Comparison of ENCODE assay signal across 35 cellular contexts in the genomic region with DNA sequence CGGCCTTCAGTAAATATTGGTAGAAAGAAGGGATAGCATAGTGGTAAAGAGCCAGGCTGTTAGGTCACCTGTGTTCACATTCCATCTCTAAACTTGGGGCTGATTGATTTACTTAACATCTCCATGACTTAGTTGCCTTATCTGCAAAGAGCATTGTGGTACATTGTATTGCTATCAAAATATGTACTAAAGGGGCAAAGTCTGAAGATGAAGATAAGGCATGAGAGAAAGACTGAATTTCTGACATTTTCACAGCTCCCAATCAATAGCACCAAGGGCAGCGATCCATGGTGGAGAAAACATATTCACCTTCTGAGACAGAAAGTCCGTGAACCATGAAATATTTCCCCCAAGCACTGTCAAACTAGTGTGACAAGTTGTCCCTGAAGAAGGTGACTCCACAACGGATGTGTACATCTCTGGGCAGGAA.
"Had no signal": no experiment of that assay in that cellular context is flagged by ENCODE, and none has a peak within 500 bp of the region (broad histone marks: within the 10 kb centered on the region; RNA-seq: fewer than 3 reads in every experiment).

No MANE protein-coding gene starts in this region.

- H3K27me3 ChIP-seq: ascending aorta, brain microvascular endothelial cell, esophagus muscularis mucosa, foreskin keratinocyte, gastrocnemius medialis, heart right ventricle had no signal

- H3K4me3 Mint-ChIP-seq: activated CD4-positive, alpha-beta memory T cell treated with anti-CD3 and anti-CD28 coated beads for 36 hours; activated CD4-positive, alpha-beta T cell treated with anti-CD3 and anti-CD28 coated beads, Interleukin-2, amount 10 ng/mL, durations not matched to agents 24 days and 14 days; activated CD8-positive, alpha-beta memory T cell treated with anti-CD3 and anti-CD28 coated beads, Interleukin-2, amount 10 ng/mL, durations not matched to agents 7 days and 5 days; activated CD8-positive, alpha-beta T cell treated with anti-CD3 and anti-CD28 coated beads, Interleukin-2, amount 10 ng/mL, durations not matched to agents 7 days and 5 days; activated naive CD4-positive, alpha-beta T cell treated with anti-CD3 and anti-CD28 coated beads, Interleukin-2, amount 10 ng/mL, durations not matched to agents 7 days and 5 days; activated naive CD8-positive, alpha-beta T cell treated with anti-CD3 and anti-CD28 coated beads, Interleukin-2, amount 10 ng/mL, durations not matched to agents 7 days and 5 days; activated T-helper 1 cell treated with anti-CD3 and anti-CD28 coated beads, Interleukin-12 subunit alpha, Interleukin-12 subunit beta, Interleukin-2, Interleukin-4 antibody, amounts not matched to agents 30 ng/mL and 10 ng/mL and 1 ng/mL, durations not matched to agents 14 hours and 24 hours and 36 hours; central memory CD8-positive, alpha-beta T cell; effector memory CD8-positive, alpha-beta T cell; T-helper 17 cell; T-helper 2 cell treated with Interferon-gamma antibody and Interleukin-4, amounts not matched to agents 5 μg/mL and 100 μg/mL, for 36 hours; WTC11 had no signal

- H3K4me1 Mint-ChIP-seq: activated CD4-positive, alpha-beta T cell treated with anti-CD3 and anti-CD28 coated beads, Interleukin-2, amount 10 ng/mL, durations not matched to agents 24 days and 14 days; activated CD8-positive, alpha-beta memory T cell treated with anti-CD3 and anti-CD28 coated beads, Interleukin-2, amount 10 ng/mL, durations not matched to agents 7 days and 5 days; activated naive CD4-positive, alpha-beta T cell treated with anti-CD3 and anti-CD28 coated beads, Interleukin-2, amount 10 ng/mL, durations not matched to agents 7 days and 5 days; activated naive CD8-positive, alpha-beta T cell treated with anti-CD3 and anti-CD28 coated beads, Interleukin-2, amount 10 ng/mL, durations not matched to agents 7 days and 5 days; central memory CD8-positive, alpha-beta T cell; T-helper 17 cell had no signal

- H3K9me3 ChIP-seq: ascending aorta, esophagus muscularis mucosa, gastrocnemius medialis, heart right ventricle had no signal

- H3K36me3 Mint-ChIP-seq: activated CD4-positive, alpha-beta memory T cell treated with anti-CD3 and anti-CD28 coated beads for 36 hours; activated CD8-positive, alpha-beta memory T cell treated with anti-CD3 and anti-CD28 coated beads, Interleukin-2, amount 10 ng/mL, durations not matched to agents 7 days and 5 days; activated naive CD4-positive, alpha-beta T cell treated with anti-CD3 and anti-CD28 coated beads, Interleukin-2, amount 10 ng/mL, durations not matched to agents 7 days and 5 days; activated naive CD4-positive, alpha-beta T cell treated with anti-CD3 and anti-CD28 coated beads, Interleukin-2, amount 50 U/mL, for 72 hours; activated naive CD8-positive, alpha-beta T cell treated with anti-CD3 and anti-CD28 coated beads, Interleukin-2, amount 10 ng/mL, durations not matched to agents 7 days and 5 days; WTC11 had no signal

- ATAC-seq: activated CD8-positive, alpha-beta memory T cell treated with anti-CD3 and anti-CD28 coated beads, Interleukin-2, amount 10 ng/mL, durations not matched to agents 7 days and 5 days; activated CD8-positive, alpha-beta T cell treated with anti-CD3 and anti-CD28 coated beads, Interleukin-2, amount 10 ng/mL, durations not matched to agents 7 days and 5 days; activated naive CD4-positive, alpha-beta T cell treated with anti-CD3 and anti-CD28 coated beads, Interleukin-2, amount 50 U/mL, for 72 hours; effector memory CD8-positive, alpha-beta T cell; foreskin keratinocyte; gastrocnemius medialis; heart right ventricle; T-helper 17 cell; WTC11 had no signal

- H3K27me3 Mint-ChIP-seq: activated CD4-positive, alpha-beta T cell treated with anti-CD3 and anti-CD28 coated beads, Interleukin-2, amount 10 ng/mL, durations not matched to agents 24 days and 14 days; activated CD8-positive, alpha-beta memory T cell treated with anti-CD3 and anti-CD28 coated beads, Interleukin-2, amount 10 ng/mL, durations not matched to agents 7 days and 5 days; activated naive CD4-positive, alpha-beta T cell treated with anti-CD3 and anti-CD28 coated beads, Interleukin-2, amount 10 ng/mL, durations not matched to agents 7 days and 5 days; activated naive CD8-positive, alpha-beta T cell treated with anti-CD3 and anti-CD28 coated beads, Interleukin-2, amount 10 ng/mL, durations not matched to agents 7 days and 5 days had no signal

- H3K36me3 ChIP-seq: ascending aorta, brain microvascular endothelial cell, esophagus muscularis mucosa, gastrocnemius medialis, heart right ventricle had no signal

- FAIRE-seq: bronchial epithelial cell, colon had no signal

- H3K27ac Mint-ChIP-seq: activated CD4-positive, alpha-beta memory T cell treated with anti-CD3 and anti-CD28 coated beads for 36 hours; activated CD4-positive, alpha-beta T cell treated with anti-CD3 and anti-CD28 coated beads, Interleukin-2, amount 10 ng/mL, durations not matched to agents 24 days and 14 days; activated CD8-positive, alpha-beta memory T cell treated with anti-CD3 and anti-CD28 coated beads, Interleukin-2, amount 10 ng/mL, durations not matched to agents 7 days and 5 days; activated CD8-positive, alpha-beta T cell treated with anti-CD3 and anti-CD28 coated beads, Interleukin-2, amount 10 ng/mL, durations not matched to agents 7 days and 5 days; activated naive CD4-positive, alpha-beta T cell treated with anti-CD3 and anti-CD28 coated beads, Interleukin-2, amount 10 ng/mL, durations not matched to agents 7 days and 5 days; activated naive CD4-positive, alpha-beta T cell treated with anti-CD3 and anti-CD28 coated beads, Interleukin-2, amount 50 U/mL, for 72 hours; activated naive CD8-positive, alpha-beta T cell treated with anti-CD3 and anti-CD28 coated beads, Interleukin-2, amount 10 ng/mL, durations not matched to agents 7 days and 5 days; activated T-helper 1 cell treated with anti-CD3 and anti-CD28 coated beads, Interleukin-12 subunit alpha, Interleukin-12 subunit beta, Interleukin-2, Interleukin-4 antibody, amounts not matched to agents 30 ng/mL and 10 ng/mL and 1 ng/mL, durations not matched to agents 14 hours and 24 hours and 36 hours; activated T-helper 2 cell treated with anti-CD3 and anti-CD28 coated beads, Interferon-gamma antibody, Interleukin-2, Interleukin-4, amounts not matched to agents 10 μg/mL and 5 μg/mL and 100 μg/mL, durations not matched to agents 14 hours and 24 hours and 36 hours; effector memory CD8-positive, alpha-beta T cell; T-helper 17 cell; T-helper 2 cell treated with Interferon-gamma antibody and Interleukin-4, amounts not matched to agents 5 μg/mL and 100 μg/mL, for 36 hours; WTC11 had no signal

- H3K27ac ChIP-seq: ascending aorta, brain microvascular endothelial cell, esophagus muscularis mucosa, foreskin keratinocyte, gastrocnemius medialis, heart right ventricle had no signal

- H3K4me3 ChIP-seq: ascending aorta, esophagus muscularis mucosa, gastrocnemius medialis, heart right ventricle had no signal

- H3K9me3 Mint-ChIP-seq: activated CD4-positive, alpha-beta memory T cell treated with anti-CD3 and anti-CD28 coated beads for 36 hours; activated CD4-positive, alpha-beta T cell treated with anti-CD3 and anti-CD28 coated beads, Interleukin-2, amount 10 ng/mL, durations not matched to agents 24 days and 14 days; activated naive CD4-positive, alpha-beta T cell treated with anti-CD3 and anti-CD28 coated beads, Interleukin-2, amount 10 ng/mL, durations not matched to agents 7 days and 5 days; activated naive CD4-positive, alpha-beta T cell treated with anti-CD3 and anti-CD28 coated beads, Interleukin-2, amount 50 U/mL, for 72 hours; activated T-helper 1 cell treated with anti-CD3 and anti-CD28 coated beads, Interleukin-12 subunit alpha, Interleukin-12 subunit beta, Interleukin-2, Interleukin-4 antibody, amounts not matched to agents 30 ng/mL and 10 ng/mL and 1 ng/mL, durations not matched to agents 14 hours and 24 hours and 36 hours; activated T-helper 2 cell treated with anti-CD3 and anti-CD28 coated beads, Interferon-gamma antibody, Interleukin-2, Interleukin-4, amounts not matched to agents 10 μg/mL and 5 μg/mL and 100 μg/mL, durations not matched to agents 14 hours and 24 hours and 36 hours; central memory CD8-positive, alpha-beta T cell; effector memory CD8-positive, alpha-beta T cell; T-helper 2 cell treated with Interferon-gamma antibody and Interleukin-4, amounts not matched to agents 5 μg/mL and 100 μg/mL, for 36 hours had no signal

- DNase-seq: activated CD4-positive, alpha-beta memory T cell treated with anti-CD3 and anti-CD28 coated beads for 36 hours; activated CD4-positive, alpha-beta T cell treated with anti-CD3 and anti-CD28 coated beads for 1 hour; activated CD4-positive, alpha-beta T cell treated with anti-CD3 and anti-CD28 coated beads, Interleukin-2, amount 10 ng/mL, durations not matched to agents 24 days and 14 days; activated CD8-positive, alpha-beta memory T cell treated with anti-CD3 and anti-CD28 coated beads, Interleukin-2, amount 10 ng/mL, durations not matched to agents 7 days and 5 days; activated CD8-positive, alpha-beta memory T cell treated with anti-CD3 and anti-CD28 coated beads, Interleukin-2, amount 50 U/mL, for 4 hours; activated CD8-positive, alpha-beta T cell treated with anti-CD3 and anti-CD28 coated beads, Interleukin-2, amount 10 ng/mL, durations not matched to agents 7 days and 5 days; activated gamma-delta T cell; activated naive CD4-positive, alpha-beta T cell; activated naive CD4-positive, alpha-beta T cell treated with anti-CD3 and anti-CD28 coated beads, Interleukin-2, amount 10 ng/mL, durations not matched to agents 7 days and 5 days; activated naive CD8-positive, alpha-beta T cell treated with anti-CD3 and anti-CD28 coated beads, Interleukin-2, amount 10 ng/mL, durations not matched to agents 7 days and 5 days; activated T-cell treated with anti-CD3 and anti-CD28 coated beads, Interleukin-2, amount 50 U/mL, for 1 hour; activated T-cell treated with anti-CD3 and anti-CD28 coated beads, Interleukin-2, amount 50 U/mL, for 48 hours; brain microvascular endothelial cell; cortex of kidney; dermis blood vessel endothelial cell; effector CD4-positive, alpha-beta T cell; effector memory CD8-positive, alpha-beta T cell; erythroblast; foreskin keratinocyte; gastrocnemius medialis; glutamatergic neuron; heart right ventricle; T-helper 1 cell; T-helper 17 cell; T1000 had no signal

- H3K4me1 ChIP-seq: ascending aorta, esophagus muscularis mucosa, foreskin keratinocyte, gastrocnemius medialis, heart right ventricle had no signal
